In genomic region chr5:178206166-178207101, GRCh38 we compare ENCODE assay signal across 9 cellular contexts. TPM values are rescaled to one million over a fixed set of nuclear protein-coding genes. Genes with fewer than 3 reads are reported as not detected.
DNase-seq lines count a peak whose midpoint lies in the region; ATAC-seq, FAIRE-seq and TF ChIP-seq lines count a peak whose summit lies in the region.
"Had no signal": no experiment of that assay in that cellular context is flagged by ENCODE, and none has a peak within 500 bp of the region (broad histone marks: within the 10 kb centered on the region; RNA-seq: fewer than 3 reads in every experiment).

No MANE protein-coding gene starts in this region.

- ATAC-seq in A549: no peak

- peak overlapping the region; percentile 99; the same call in 1 of the 2 replicates for H3K9ac ChIP-seq in HUES48 (ENCODE audit: low read depth, low read length)

- POLR2A ChIA-PET in A549 (lab: Yijun Ruan, JAX): interaction anchor here (0.6 kb wide), 1 partner anchor 25 kb away, joined by 8 read pairs; no protein-coding TSS in a partner anchor

- no peaks in the 10 kb centered on the region for H3K9me3 ChIP-seq in A549
- no peaks in the 10 kb centered on the region for H3K9me3 ChIP-seq in HUES48 (ENCODE audit: control insufficient read depth, insufficient read depth, low read length)
- H3K9me3 ChIP-seq in breast epithelium: no peaks in the 10 kb centered on the region
- H3K9me3 ChIP-seq in mesodermal cell (ENCODE audit: control insufficient read depth, low read length): no peaks in the 10 kb centered on the region

- FAIRE-seq in A549 (lab: Jason Lieb, UNC): no peak

- intact Hi-C loops in breast epithelium (cut with DNase I; ENCODE audit: low total_unique reads): no loop called here

- H3K4me3 ChIP-seq in A549 (peak overlapping the region; percentile 96), HUES48 (ENCODE audit: low read depth, low read length) (peak overlapping the region; percentile 100), breast epithelium (peak overlapping the region; percentile 88 to 99 (median 94)), mesodermal cell (ENCODE audit: extremely low read depth, insufficient read depth, low read length, poor library complexity, severe bottlenecking) (peak overlapping the region; percentile 90)

- H3K36me3 ChIP-seq in HUES48 (ENCODE audit: control insufficient read depth, insufficient read depth, low read length): peaks cover 61% of the 10 kb centered on the region
- peaks cover 21% of the 10 kb centered on the region for H3K36me3 ChIP-seq in breast epithelium
- peaks cover 61% of the 10 kb centered on the region for H3K36me3 ChIP-seq in mesodermal cell (ENCODE audit: control insufficient read depth, insufficient read depth, low read length)

- 50% methylated on average over 12 of the region's 12 CpGs for WGBS in A549 (ENCODE audit: missing lambda C conversion rate)
- 61 to 69% methylated on average over 8 to 10 of the region's 12 CpGs for WGBS in mesodermal cell (ENCODE audit: insufficient coverage in 2 of 2), 2 experiments

- TF ChIP-seq EP300 in A549 (IDR thresholded peaks at IDR 0.05): no peak

- TF ChIP-seq POLR2A in A549 (IDR thresholded peaks at IDR 0.05; ENCODE audit: low read length): no peak
- no peak for TF ChIP-seq POLR2A in breast epithelium (IDR thresholded peaks at IDR 0.05)

- TF ChIP-seq CTCF in A549 (IDR thresholded peaks at IDR 0.05) (no peak), breast epithelium (IDR thresholded peaks at IDR 0.05) (no peak)

- no peak for DNase-seq in A549 (ENCODE audit: low read depth in 1 of 2, low spot score in 1 of 2)
- peak in 1 of 2 donors; percentile 19 for DNase-seq in breast epithelium (ENCODE audit: low spot score in 2 of 2)
- DNase-seq in GM19238 (ENCODE audit: insufficient read length, low spot score): no peak
- DNase-seq in NCI-H1092 treated with DMSO at 0.1 percent for 48 hours (lab: John Stamatoyannopoulos, UW): no peak
- no peak for DNase-seq in NCI-H446 (lab: John Stamatoyannopoulos, UW)
- DNase-seq in AG20443 (ENCODE audit: low spot score): no peak
- DNase-seq: stimulated activated CD4-positive, alpha-beta T cell treated with anti-CD3 and anti-CD28 coated beads, Interleukin-1b, Interleukin-23, amount 100 ng/mL, for 48 hours had no signal

- peak overlapping the region; percentile 89 for H3K4me2 ChIP-seq in A549

- H3K27ac ChIP-seq in A549 (peak overlapping the region in 1 of 2 experiments; percentile 94; a peak in 3 of 6 replicates), HUES48 (ENCODE audit: low read depth, low read length) (peak overlapping the region; percentile 22), breast epithelium (peak overlapping the region; percentile 40 to 92), mesodermal cell (ENCODE audit: low read depth, low read length, severe bottlenecking) (no peak overlapping the region)

- peaks cover 4% of the 10 kb centered on the region; the same call in 1 of the 2 replicates for H3K27me3 ChIP-seq in HUES48 (ENCODE audit: control insufficient read depth, insufficient read depth, low read length)
- no peaks in the 10 kb centered on the region for H3K27me3 ChIP-seq in breast epithelium

- H3K4me1 ChIP-seq in A549: peaks cover 30% of the 10 kb centered on the region
- peaks cover 10% of the 10 kb centered on the region; the same call in 1 of the 2 replicates for H3K4me1 ChIP-seq in HUES48 (ENCODE audit: control insufficient read depth, insufficient read depth, low read length)
- H3K4me1 ChIP-seq in breast epithelium: peaks cover 11 to 17% of the 10 kb centered on the region in 2 donors
- H3K4me1 ChIP-seq in mesodermal cell (ENCODE audit: control insufficient read depth, insufficient read depth, low read length, poor library complexity, severe bottlenecking): peaks cover 15% of the 10 kb centered on the region

- TF ChIP-seq RAD21 in A549 (conservative IDR thresholded peaks at IDR 0.05 in 1 of 2, IDR thresholded peaks at IDR 0.05 in 1 of 2): no peak

- CTCF ChIA-PET in A549 (lab: Yijun Ruan, JAX): no interaction called here

TF ChIP-seq in A549, 52 proteins besides CTCF, POLR2A, EP300 and RAD21:
- TF ChIP-seq CBX2 (IDR thresholded peaks at IDR 0.05; ENCODE audit: borderline replicate concordance, low read depth) (no peak), KDM1A (IDR thresholded peaks at IDR 0.05; ENCODE audit: low read depth) (no peak), EHMT2 (IDR thresholded peaks at IDR 0.05; ENCODE audit: low read depth) (no peak), SREBF2 (IDR thresholded peaks at IDR 0.05) (no peak), FOXS1 (CRISPR knock-in tag; IDR thresholded peaks at IDR 0.05) (no peak), RNF2 (IDR thresholded peaks at IDR 0.05; ENCODE audit: borderline replicate concordance, low read depth) (no peak), ATOH8 (CRISPR knock-in tag; IDR thresholded peaks at IDR 0.05; ENCODE audit: low read depth) (no peak), TP53 (CRISPR knock-in tag; IDR thresholded peaks at IDR 0.05) (no peak), ESRRA (IDR thresholded peaks at IDR 0.05; ENCODE audit: borderline replicate concordance, low read length) (no peak), RCOR1 (IDR thresholded peaks at IDR 0.05; ENCODE audit: low read depth, low read length) (no peak), MAZ (IDR thresholded peaks at IDR 0.05; ENCODE audit: borderline replicate concordance, low read depth, low read length) (no peak), CHD4 (IDR thresholded peaks at IDR 0.05; ENCODE audit: borderline replicate concordance) (no peak), JUNB (IDR thresholded peaks at IDR 0.05) (no peak), E2F6 (IDR thresholded peaks at IDR 0.05; ENCODE audit: borderline replicate concordance, low read depth) (no peak), CEBPB (IDR thresholded peaks at IDR 0.05) (no peak), HOXB13 (CRISPR knock-in tag; IDR thresholded peaks at IDR 0.05; ENCODE audit: low read depth) (no peak), HOXA7 (CRISPR knock-in tag; IDR thresholded peaks at IDR 0.05) (no peak), ZNF302 (CRISPR knock-in tag; IDR thresholded peaks at IDR 0.05) (no peak), USF2 (IDR thresholded peaks at IDR 0.05) (no peak), RFX5 (IDR thresholded peaks at IDR 0.05) (no peak)

RNA-seq across cellular contexts. Expression of gene HNRNPAB, which starts 2.1 kb away (rescaled TPM):
- 140 and 200 TPM in 2 replicates for polyA plus RNA-seq in A549 (2011; rRNA removed)
- 249 and 266 TPM in 2 replicates for polyA plus RNA-seq in A549 (2012; cell fraction: cytosol; rRNA removed)
- polyA plus RNA-seq in A549 (2012; cell fraction: nucleus; rRNA removed): 149 and 201 TPM in 2 replicates
- polyA plus RNA-seq in A549 (2017; fragmentation: RNase III; extraction: RNeasy Plus Mini Kit Qiagen cat#74134 plus additional on column Dnase treatment): 338 to 354 TPM (median 352 TPM) in 3 replicates
- 68.2 and 74.0 TPM in 2 replicates for polyA minus RNA-seq in A549 (2011; rRNA and poly(A)+ RNA removed)
- 10 to 100 TPM; 56.3 to 90.5 (median 68.9) TPM for total RNA-seq in breast epithelium
- polyA plus RNA-seq in mesodermal cell (2013, experiment 1 of 2): 177 TPM
- 160 TPM for polyA plus RNA-seq in mesodermal cell (2013, experiment 2 of 2)

RNA-seq across cellular contexts. Expression of gene GMCL2, which starts 19.3 kb away (rescaled TPM):
- not detected in 2 replicates for polyA plus RNA-seq in A549 (2011; rRNA removed)
- not detected in 2 replicates for polyA plus RNA-seq in A549 (2012; cell fraction: cytosol; rRNA removed)
- polyA plus RNA-seq in A549 (2012; cell fraction: nucleus; rRNA removed): not detected in 2 replicates
- polyA plus RNA-seq in A549 (2017; fragmentation: RNase III; extraction: RNeasy Plus Mini Kit Qiagen cat#74134 plus additional on column Dnase treatment): not detected in 3 replicates
- not detected in 2 replicates for polyA minus RNA-seq in A549 (2011; rRNA and poly(A)+ RNA removed)
- total RNA-seq in breast epithelium: not detected
- not detected for polyA plus RNA-seq in mesodermal cell (2013, experiment 1 of 2)
- not detected for polyA plus RNA-seq in mesodermal cell (2013, experiment 2 of 2)

RNA-seq across cellular contexts. Expression of gene PHYKPL, which starts 26.2 kb away (rescaled TPM):
- polyA plus RNA-seq in A549 (2011; rRNA removed): 21.9 and 24.6 TPM in 2 replicates
- 19.3 and 20.6 TPM in 2 replicates for polyA plus RNA-seq in A549 (2012; cell fraction: cytosol; rRNA removed)
- 66.2 and 68.7 TPM in 2 replicates for polyA plus RNA-seq in A549 (2012; cell fraction: nucleus; rRNA removed)
- polyA plus RNA-seq in A549 (2017; fragmentation: RNase III; extraction: RNeasy Plus Mini Kit Qiagen cat#74134 plus additional on column Dnase treatment): 12.5 to 13.9 TPM (median 13.0 TPM) in 3 replicates
- 60.3 and 65.1 TPM in 2 replicates for polyA minus RNA-seq in A549 (2011; rRNA and poly(A)+ RNA removed)
- total RNA-seq in breast epithelium: 10 to 100 TPM; 63.4 to 94.1 (median 77.7) TPM
- polyA plus RNA-seq in mesodermal cell (2013, experiment 1 of 2): 38.6 TPM
- polyA plus RNA-seq in mesodermal cell (2013, experiment 2 of 2): 35.5 TPM

RNA-seq across cellular contexts. Expression of gene NHP2, which starts 52.7 kb away (rescaled TPM):
- polyA plus RNA-seq in A549 (2011; rRNA removed) (177 and 205 TPM in 2 replicates), A549 (2017; fragmentation: RNase III; extraction: RNeasy Plus Mini Kit Qiagen cat#74134 plus additional on column Dnase treatment) (553 to 612 TPM (median 555 TPM) in 3 replicates)
- polyA plus RNA-seq in A549 (2012; cell fraction: cytosol; rRNA removed): 436 and 477 TPM in 2 replicates
- 208 and 240 TPM in 2 replicates for polyA plus RNA-seq in A549 (2012; cell fraction: nucleus; rRNA removed)
- polyA minus RNA-seq in A549 (2011; rRNA and poly(A)+ RNA removed): 54.4 and 73.5 TPM in 2 replicates
- 100 to 1,000 TPM; 148 to 256 (median 220) TPM for total RNA-seq in breast epithelium
- polyA plus RNA-seq in mesodermal cell (2013, experiment 1 of 2): 167 TPM
- polyA plus RNA-seq in mesodermal cell (2013, experiment 2 of 2): 149 TPM
